In the genomic region with DNA sequence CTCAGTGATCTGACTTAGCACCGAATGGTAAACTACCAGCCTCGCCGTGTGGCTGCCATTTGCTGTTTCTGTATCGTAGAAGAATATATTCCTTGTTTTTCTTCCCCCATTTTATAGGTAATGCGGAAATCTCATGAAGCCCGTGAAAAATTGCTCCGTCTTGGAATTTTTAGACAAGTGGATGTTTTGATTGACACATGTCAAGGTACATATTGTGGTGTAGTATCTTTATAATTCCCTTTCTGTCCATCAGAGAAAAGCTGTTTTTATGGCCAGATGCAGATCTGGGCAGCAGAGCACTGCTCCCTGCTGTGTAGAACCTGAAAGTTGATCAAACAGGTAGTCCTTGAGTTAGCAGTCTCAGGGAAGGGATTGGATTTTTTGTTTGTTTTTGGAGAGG, we compare ENCODE assay signal across 1 cellular context.
A peak's percentile ranks its signal among the peaks of the same experiment; 100 is the strongest.
TF ChIP-seq lines count a peak whose summit lies in the region.

No MANE protein-coding gene starts in this region.

TF ChIP-seq in K562, 482 proteins besides CTCF, POLR2A, EP300 and RAD21 (continued from another document):
- TF ChIP-seq, protein P1, sequence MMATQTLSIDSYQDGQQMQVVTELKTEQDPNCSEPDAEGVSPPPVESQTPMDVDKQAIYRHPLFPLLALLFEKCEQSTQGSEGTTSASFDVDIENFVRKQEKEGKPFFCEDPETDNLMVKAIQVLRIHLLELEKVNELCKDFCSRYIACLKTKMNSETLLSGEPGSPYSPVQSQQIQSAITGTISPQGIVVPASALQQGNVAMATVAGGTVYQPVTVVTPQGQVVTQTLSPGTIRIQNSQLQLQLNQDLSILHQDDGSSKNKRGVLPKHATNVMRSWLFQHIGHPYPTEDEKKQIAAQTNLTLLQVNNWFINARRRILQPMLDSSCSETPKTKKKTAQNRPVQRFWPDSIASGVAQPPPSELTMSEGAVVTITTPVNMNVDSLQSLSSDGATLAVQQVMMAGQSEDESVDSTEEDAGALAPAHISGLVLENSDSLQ (IDR thresholded peaks at IDR 0.05) = peak; percentile 53; the same call in 1 of the 2 replicates
- TF ChIP-seq NCOA2 (IDR thresholded peaks at IDR 0.05; ENCODE audit: partially characterized antibody in 2 of 2) (no peak), ZNF121 (CRISPR knock-in tag; conservative IDR thresholded peaks at IDR 0.05) (peak; percentile 61; the same call in 1 of the 2 replicates), EZH2 (IDR thresholded peaks at IDR 0.05; ENCODE audit: borderline replicate concordance, low read depth, low read length) (no peak), ZNF408 (CRISPR knock-in tag; IDR thresholded peaks at IDR 0.05; ENCODE audit: low read depth) (no peak)
- TF ChIP-seq, protein P2, sequence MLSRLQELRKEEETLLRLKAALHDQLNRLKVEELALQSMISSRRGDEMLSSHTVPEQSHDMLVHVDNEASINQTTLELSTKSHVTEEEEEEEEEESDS (CRISPR knock-in tag; IDR thresholded peaks at IDR 0.05) = no peak
